8 cellular contexts compared by ENCODE assay signal in genomic region chr6:170087946-170088348, GRCh38.
DNase-seq lines count a peak whose midpoint lies in the region; ATAC-seq and TF ChIP-seq lines count a peak whose summit lies in the region.

No MANE protein-coding gene starts in this region.

- intact Hi-C loops in tibial artery (cut with DNase I; ENCODE audit: low total_unique reads): no loop called here

- H3K4me3 ChIP-seq in HL-60 (replicated peaks; ENCODE audit: insufficient read depth, low read length): peak overlapping the region; percentile 17
- H3K4me3 ChIP-seq in tibial artery: peak overlapping the region; percentile 2 to 11

- H3K27me3 ChIP-seq in HL-60 (ENCODE audit: insufficient read depth, poor library complexity, severe bottlenecking) (no peaks in the 10 kb centered on the region), tibial artery (no peaks in the 10 kb centered on the region)

- H3K4me3 Mint-ChIP-seq in activated T-cell treated with anti-CD3 and anti-CD28 coated beads, Interleukin-2, amount 50 U/mL, for 24 hours: peak overlapping the region; percentile 75

- no peaks in the 10 kb centered on the region for H3K27me3 Mint-ChIP-seq in activated T-cell treated with anti-CD3 and anti-CD28 coated beads, Interleukin-2, amount 50 U/mL, for 24 hours

- no peaks in the 10 kb centered on the region for H3K4me1 ChIP-seq in tibial artery

- H3K36me3 ChIP-seq in tibial artery: no peaks in the 10 kb centered on the region

- peak; percentile 42 for DNase-seq in Ammon's horn (ENCODE audit: low spot score)
- DNase-seq in HL-60 (ENCODE audit: low read depth in 1 of 2, low spot score in 1 of 2): peak; percentile 59 to 66
- peak; percentile 68 for DNase-seq in activated T-cell treated with anti-CD3 and anti-CD28 coated beads, Interleukin-2, amount 50 U/mL, for 24 hours
- DNase-seq in mesenteric fat pad (ENCODE audit: low spot score): peak; percentile 87
- peak; percentile 17 to 68 for DNase-seq in tibial artery
- no peak for DNase-seq in NCI-H2107 treated with DMSO at 0.1 percent for 48 hours (lab: John Stamatoyannopoulos, UW; ENCODE audit: unreplicated experiment)
- no peak for DNase-seq in NCI-H2227 (lab: John Stamatoyannopoulos, UW; ENCODE audit: unreplicated experiment)

- peaks cover 31% of the 10 kb centered on the region for H3K4me1 Mint-ChIP-seq in activated T-cell treated with anti-CD3 and anti-CD28 coated beads, Interleukin-2, amount 50 U/mL, for 24 hours (ENCODE audit: low read depth)

- no peaks in the 10 kb centered on the region for H3K9me3 Mint-ChIP-seq in activated T-cell treated with anti-CD3 and anti-CD28 coated beads, Interleukin-2, amount 50 U/mL, for 24 hours

- H3K27ac Mint-ChIP-seq in activated T-cell treated with anti-CD3 and anti-CD28 coated beads, Interleukin-2, amount 50 U/mL, for 24 hours: peak overlapping the region; percentile 94

- no peaks in the 10 kb centered on the region for H3K9me3 ChIP-seq in tibial artery

- TF ChIP-seq CTCF in HL-60 (IDR thresholded peaks at IDR 0.05; ENCODE audit: insufficient read depth, low read length): no peak
- no peak for TF ChIP-seq CTCF in tibial artery (IDR thresholded peaks at IDR 0.05)

- peak; percentile 53 for ATAC-seq in GM19467 (IDR thresholded peaks at IDR 0.05; ENCODE audit: unreplicated experiment)

- H3K27ac ChIP-seq in HL-60 (replicated peaks) (peak overlapping the region; percentile 78), tibial artery (no peak overlapping the region)

- no peaks in the 10 kb centered on the region for H3K36me3 Mint-ChIP-seq in activated T-cell treated with anti-CD3 and anti-CD28 coated beads, Interleukin-2, amount 50 U/mL, for 24 hours (ENCODE audit: low read depth)

Comparison
In these comparisons a context has a peak if more than half of its experiments do, and no peak if none do; other contexts are left out.
1. DNase-seq: peak in Ammon's horn (single experiment), HL-60 (2 of 2), activated T-cell treated with anti-CD3 and anti-CD28 coated beads, Interleukin-2, amount 50 U/mL, for 24 hours (single experiment), mesenteric fat pad (single experiment) and tibial artery (2 of 2); none in NCI-H2107 treated with DMSO at 0.1 percent for 48 hours (single experiment) and NCI-H2227 (single experiment).